In the genomic region with DNA sequence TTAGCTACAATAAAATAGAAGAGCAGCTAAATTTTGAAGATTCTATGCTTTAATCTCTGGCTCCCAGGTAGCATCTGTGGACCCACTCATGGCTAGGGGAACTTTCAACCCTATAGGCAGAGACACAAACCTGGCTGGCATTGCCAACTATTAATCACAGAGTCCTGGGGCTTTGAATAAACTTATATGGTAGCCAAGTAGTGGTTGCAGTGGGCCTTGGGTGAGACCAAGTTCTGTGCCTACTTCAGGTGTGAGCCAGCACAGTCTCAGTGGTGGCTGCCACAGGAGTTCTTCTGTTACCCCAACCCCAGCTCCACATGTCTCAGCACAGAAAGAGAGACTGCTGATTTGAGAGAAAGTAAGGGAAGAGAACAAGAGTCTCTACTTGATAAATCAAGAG, we compare ENCODE assay signal across 8 cellular contexts.
DNase-seq lines count a peak whose midpoint lies in the region; ATAC-seq and TF ChIP-seq lines count a peak whose summit lies in the region.
"Not testable (repeated sequence)": the region's sequence is repeated elsewhere in the genome, so short reads cannot be mapped to it uniquely, and the experiment has no call there.

No MANE protein-coding gene starts in this region.

- not testable (repeated sequence) for TF ChIP-seq EP300 in esophagus muscularis mucosa (IDR thresholded peaks at IDR 0.05)

- H3K4me3 Mint-ChIP-seq in GM23338; chondrocyte (ENCODE audit: unreplicated experiment): not testable (repeated sequence)

- H3K9me2 ChIP-seq in GM23338 (ENCODE audit: insufficient read depth); hepatocyte (replicated peaks; ENCODE audit: insufficient read depth): not testable (repeated sequence)

- intact Hi-C loops in esophagus muscularis mucosa (cut with DNase I); left cardiac atrium (cut with DNase I); left lung (cut with DNase I); spleen (cut with DNase I; ENCODE audit: low total_unique reads): not testable (repeated sequence)

- H3K27me3 ChIP-seq in GM23338 (ENCODE audit: insufficient read depth) (peaks cover 89% of the 10 kb centered on the region), esophagus muscularis mucosa (peaks cover 0 to 22% (median 2%) of the 10 kb centered on the region in 4 donors), hepatocyte (peaks cover 17% of the 10 kb centered on the region), left lung (peaks cover 0 to 10% of the 10 kb centered on the region in 2 donors)
- not testable (repeated sequence) for H3K27me3 ChIP-seq in RWPE2 (ENCODE audit: insufficient read depth, poor library complexity, severe bottlenecking); spleen (replicated peaks in 1 of 7)

- H3K4me1 Mint-ChIP-seq in GM23338; chondrocyte (ENCODE audit: low read depth): not testable (repeated sequence)

- not testable (repeated sequence) for TF ChIP-seq POLR2A in esophagus muscularis mucosa (IDR thresholded peaks at IDR 0.05; ENCODE audit: low read depth); spleen (IDR thresholded peaks at IDR 0.05)

- H3K4me2 ChIP-seq in GM23338, hepatocyte: not testable (repeated sequence)

- H3K9me3 ChIP-seq in RWPE2 (ENCODE audit: severe bottlenecking); esophagus muscularis mucosa; hepatocyte (ENCODE audit: low read depth); left lung; spleen: not testable (repeated sequence)

- not testable (repeated sequence) for ATAC-seq in GM23338; RWPE2 (ENCODE audit: low read depth); left cardiac atrium; left lung

- H3K27me3 Mint-ChIP-seq in GM23338 (ENCODE audit: insufficient read depth, low read depth, poor library complexity), result peaks cover 37% of the 10 kb centered on the region
- H3K27me3 Mint-ChIP-seq in chondrocyte (ENCODE audit: low read depth), result peaks cover 12% of the 10 kb centered on the region

- not testable (repeated sequence) for H3K4me1 ChIP-seq in GM23338 (ENCODE audit: insufficient read depth); RWPE2 (ENCODE audit: insufficient read depth, poor library complexity, severe bottlenecking); esophagus muscularis mucosa; hepatocyte (ENCODE audit: insufficient read depth); left lung; spleen

- not testable (repeated sequence) for H3K36me3 Mint-ChIP-seq in GM23338 (ENCODE audit: low read depth); chondrocyte (ENCODE audit: low read depth)

- DNase-seq in GM23338 (ENCODE audit: low spot score), result peak; percentile 0
- peak; percentile 66 for DNase-seq in RWPE2 (ENCODE audit: low spot score)
- peak; percentile 88 for DNase-seq in chondrocyte (ENCODE audit: low spot score)
- DNase-seq in esophagus muscularis mucosa (ENCODE audit: extremely low spot score), result peak; percentile 93
- peak; percentile 15 for DNase-seq in left cardiac atrium
- DNase-seq in hepatocyte (ENCODE audit: low spot score), result peak; percentile 5
- DNase-seq in left lung, result peak; percentile 29 to 67
- DNase-seq in spleen, result peak; percentile 78

- not testable (repeated sequence) for H3K79me2 ChIP-seq in GM23338 (replicated peaks; ENCODE audit: insufficient read depth); hepatocyte

- not testable (repeated sequence) for H3K4me3 ChIP-seq in GM23338; RWPE2 (ENCODE audit: severe bottlenecking); esophagus muscularis mucosa; hepatocyte; left lung; spleen

- not testable (repeated sequence) for H2AFZ ChIP-seq in GM23338, hepatocyte

- TF ChIP-seq CTCF in GM23338 (conservative IDR thresholded peaks at IDR 0.05; ENCODE audit: low read depth in 2 of 2); RWPE2 (IDR thresholded peaks at IDR 0.05; ENCODE audit: poor library complexity, severe bottlenecking); chondrocyte (IDR thresholded peaks at IDR 0.05); esophagus muscularis mucosa (IDR thresholded peaks at IDR 0.05); hepatocyte (IDR thresholded peaks at IDR 0.05; ENCODE audit: poor library complexity); left lung (IDR thresholded peaks at IDR 0.05); spleen (IDR thresholded peaks at IDR 0.05 in 8 of 11, conservative IDR thresholded peaks at IDR 0.05 in 3 of 11): not testable (repeated sequence)

- H3K9me3 Mint-ChIP-seq in GM23338 (peaks cover 14% of the 10 kb centered on the region), chondrocyte (ENCODE audit: low read depth) (peaks cover 11% of the 10 kb centered on the region)

- H3F3A ChIP-seq in GM23338 (replicated peaks; ENCODE audit: low read depth), result not testable (repeated sequence)

- H3K27ac Mint-ChIP-seq in GM23338; chondrocyte (ENCODE audit: unreplicated experiment): not testable (repeated sequence)

- H3K27ac ChIP-seq in GM23338 (ENCODE audit: low read depth); RWPE2 (ENCODE audit: poor library complexity, severe bottlenecking); esophagus muscularis mucosa (replicated peaks in 1 of 4); hepatocyte; left lung: not testable (repeated sequence)
- peak overlapping the region; percentile 9 to 82 (median 64) for H3K27ac ChIP-seq in spleen

- H4K20me1 ChIP-seq in GM23338 (replicated peaks; ENCODE audit: insufficient read depth); hepatocyte (ENCODE audit: insufficient read depth, poor library complexity, severe bottlenecking): not testable (repeated sequence)

- H3K36me3 ChIP-seq in GM23338 (ENCODE audit: insufficient read depth); RWPE2 (ENCODE audit: low read depth); esophagus muscularis mucosa; hepatocyte (replicated peaks; ENCODE audit: insufficient read depth, low read depth); left lung; spleen: not testable (repeated sequence)

TF ChIP-seq in GM23338, 12 proteins besides CTCF, POLR2A, EP300 and RAD21:
- peak; percentile 40 for TF ChIP-seq EZH2 (IDR thresholded peaks at IDR 0.05; ENCODE audit: low read depth, unreplicated experiment)

Comparison
In these comparisons a context has a peak if more than half of its experiments do, and no peak if none do; other contexts are left out.
1. DNase-seq: peak in every context shown above with its lines; median percentile 93 in esophagus muscularis mucosa; 88 in chondrocyte; 78 in spleen; 66 in RWPE2; 48 in left lung; 15 in left cardiac atrium; 5 in hepatocyte; 0 in GM23338.